In the genomic region with DNA sequence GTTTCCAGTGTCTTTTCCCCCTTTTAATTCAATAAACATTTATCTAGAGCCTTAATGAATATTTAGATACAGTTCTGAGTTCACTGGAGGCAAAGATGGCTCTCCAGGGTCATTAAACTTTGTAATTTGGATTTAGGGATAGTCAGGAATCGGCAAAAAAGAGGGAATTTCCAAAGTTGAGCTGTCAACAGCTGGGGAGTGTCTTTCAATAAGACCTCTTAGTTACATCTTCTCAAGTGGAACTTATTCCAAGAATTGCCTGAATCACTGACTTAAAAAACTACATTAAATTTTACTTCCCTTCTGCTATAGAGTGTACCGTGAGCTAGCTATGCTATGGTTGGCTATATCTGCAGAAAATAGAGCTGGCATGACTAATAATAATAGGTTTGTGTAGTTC, we compare ENCODE assay signal across 8 cellular contexts. TPM values are rescaled to one million over a fixed set of nuclear protein-coding genes. Genes with fewer than 3 reads are reported as not detected.
DNase-seq lines count a peak whose midpoint lies in the region; ATAC-seq and TF ChIP-seq lines count a peak whose summit lies in the region.

No MANE protein-coding gene starts in this region.

- DNase-seq in heart left ventricle (no peak), left ventricle myocardium superior (no peak), astrocyte of the spinal cord (ENCODE audit: low read depth, low spot score) (no peak), lung microvascular endothelial cell (ENCODE audit: low read depth in 2 of 2) (peak; percentile 12 to 43), A172 (ENCODE audit: low spot score) (no peak)

- H3K27me3 ChIP-seq in heart left ventricle: no peaks in the 10 kb centered on the region

- H3K9me3 ChIP-seq in heart left ventricle: no peaks in the 10 kb centered on the region

- H3K36me3 ChIP-seq in heart left ventricle: no peaks in the 10 kb centered on the region
- H3K36me3 ChIP-seq in urinary bladder (ENCODE audit: insufficient read depth): no peaks in the 10 kb centered on the region

- no peak for TF ChIP-seq POLR2A in heart left ventricle (IDR thresholded peaks at IDR 0.05)

- 21 to 41% (median 25%) methylated on average over 2 of the region's 2 CpGs for WGBS in heart left ventricle, 4 donors
- 13% methylated on average over 2 of the region's 2 CpGs for WGBS in urinary bladder

- peak overlapping the region; percentile 85 to 98 (median 94) for H3K27ac ChIP-seq in heart left ventricle
- H3K27ac ChIP-seq in urinary bladder (ENCODE audit: low read depth): peak overlapping the region; percentile 68

- peaks cover 0 to 46% (median 35%) of the 10 kb centered on the region in 12 donors for H3K4me1 ChIP-seq in heart left ventricle
- no peaks in the 10 kb centered on the region for H3K4me1 ChIP-seq in urinary bladder (ENCODE audit: insufficient read depth)

- ATAC-seq in heart left ventricle: no peak
- ATAC-seq in left ventricle myocardium superior: no peak
- ATAC-seq in HG02981 (IDR thresholded peaks at IDR 0.05; ENCODE audit: unreplicated experiment): no peak
- ATAC-seq in GM21367 (IDR thresholded peaks at IDR 0.05; ENCODE audit: unreplicated experiment): no peak

- intact Hi-C loops in heart left ventricle (cut with DNase I) (loop anchor here (5.0 to 10.0 kb wide), 13 partner anchors 47 to 167 kb away; no protein-coding TSS in a partner anchor), left ventricle myocardium superior (cut with micrococcal nuclease) (loop anchor here (5.0 to 10.0 kb wide), 2 partner anchors 47 to 130 kb away; no protein-coding TSS in a partner anchor)

- TF ChIP-seq CTCF in heart left ventricle (IDR thresholded peaks at IDR 0.05): no peak
- no peak for TF ChIP-seq CTCF in astrocyte of the spinal cord (IDR thresholded peaks at IDR 0.05; ENCODE audit: low read depth, low read length)

- in situ Hi-C loops in astrocyte of the spinal cord (cut with HindIII; ENCODE audit: low sequenced_read_pairs): no loop called here

- H3K4me3 ChIP-seq in heart left ventricle (peak overlapping the region; percentile 75 to 100 (median 90)), astrocyte of the spinal cord (ENCODE audit: low read depth, low read length) (peak overlapping the region; percentile 90), urinary bladder (ENCODE audit: low read depth, low read length) (peak overlapping the region; percentile 77)

RNA-seq across cellular contexts. Expression of gene LRCH1, which starts 2.0 kb away (rescaled TPM):
- total RNA-seq in heart left ventricle (10 to 100 TPM in 8 of 9 donors, 1 to 10 TPM in 1; 9.8 to 20.1 (median 12.9) TPM), left ventricle myocardium superior (12.5 TPM), lung microvascular endothelial cell (11.5 and 11.8 TPM in 2 replicates), urinary bladder (34.4 TPM)
- polyA plus RNA-seq in heart left ventricle (1 to 10 TPM; 4.5 to 6.4 TPM), urinary bladder (17.8 TPM)
- total RNA-seq in A172 (2014; rRNA removed; shearing (Covaris generic)): 4.9 and 5.0 TPM in 2 replicates

Comparison
In these comparisons a context has a peak if more than half of its experiments do, and no peak if none do; other contexts are left out.
1. DNase-seq: peak in lung microvascular endothelial cell (2 of 2); none in heart left ventricle (0 of 5), left ventricle myocardium superior (single experiment), astrocyte of the spinal cord (single experiment) and A172 (single experiment).
2. Peak in every context shown above with its lines, with median percentiles within 50 percentile points of each other: H3K4me3 ChIP-seq.